In the genomic region with DNA sequence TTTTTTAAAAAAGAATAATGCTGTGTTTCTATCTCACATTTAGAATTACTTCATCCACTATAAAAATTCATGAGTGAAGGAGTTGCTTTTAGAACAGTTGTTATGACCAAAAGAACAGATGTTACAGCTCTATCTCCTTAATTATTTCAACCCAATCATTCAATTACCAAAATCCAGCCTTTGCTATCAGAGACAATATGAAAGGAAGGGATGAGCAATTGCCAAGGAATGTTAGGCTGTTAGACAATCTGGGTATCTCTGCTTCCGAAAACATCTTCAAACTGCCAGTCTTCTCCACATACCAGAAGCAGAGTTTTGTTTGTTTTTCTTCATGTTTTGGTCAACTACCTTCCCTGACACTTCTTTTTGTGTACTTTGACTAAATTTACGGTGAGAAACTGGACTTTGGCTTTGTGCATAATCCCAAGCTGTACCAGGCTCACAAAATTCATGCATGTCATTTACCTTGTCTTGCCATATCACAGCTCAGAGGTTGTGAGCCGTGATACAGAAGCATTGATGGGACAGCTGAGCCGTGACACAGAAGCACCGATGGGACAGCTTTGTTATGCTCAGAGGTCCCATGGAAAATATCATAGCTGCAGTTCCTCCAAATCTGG, we compare ENCODE assay signal across 1 cellular context.
TF ChIP-seq lines count a peak whose summit lies in the region.

No MANE protein-coding gene starts in this region.

TF ChIP-seq in HepG2, 621 proteins besides CTCF, POLR2A, EP300 and RAD21 (continued from another document):
- TF ChIP-seq, protein P1, sequence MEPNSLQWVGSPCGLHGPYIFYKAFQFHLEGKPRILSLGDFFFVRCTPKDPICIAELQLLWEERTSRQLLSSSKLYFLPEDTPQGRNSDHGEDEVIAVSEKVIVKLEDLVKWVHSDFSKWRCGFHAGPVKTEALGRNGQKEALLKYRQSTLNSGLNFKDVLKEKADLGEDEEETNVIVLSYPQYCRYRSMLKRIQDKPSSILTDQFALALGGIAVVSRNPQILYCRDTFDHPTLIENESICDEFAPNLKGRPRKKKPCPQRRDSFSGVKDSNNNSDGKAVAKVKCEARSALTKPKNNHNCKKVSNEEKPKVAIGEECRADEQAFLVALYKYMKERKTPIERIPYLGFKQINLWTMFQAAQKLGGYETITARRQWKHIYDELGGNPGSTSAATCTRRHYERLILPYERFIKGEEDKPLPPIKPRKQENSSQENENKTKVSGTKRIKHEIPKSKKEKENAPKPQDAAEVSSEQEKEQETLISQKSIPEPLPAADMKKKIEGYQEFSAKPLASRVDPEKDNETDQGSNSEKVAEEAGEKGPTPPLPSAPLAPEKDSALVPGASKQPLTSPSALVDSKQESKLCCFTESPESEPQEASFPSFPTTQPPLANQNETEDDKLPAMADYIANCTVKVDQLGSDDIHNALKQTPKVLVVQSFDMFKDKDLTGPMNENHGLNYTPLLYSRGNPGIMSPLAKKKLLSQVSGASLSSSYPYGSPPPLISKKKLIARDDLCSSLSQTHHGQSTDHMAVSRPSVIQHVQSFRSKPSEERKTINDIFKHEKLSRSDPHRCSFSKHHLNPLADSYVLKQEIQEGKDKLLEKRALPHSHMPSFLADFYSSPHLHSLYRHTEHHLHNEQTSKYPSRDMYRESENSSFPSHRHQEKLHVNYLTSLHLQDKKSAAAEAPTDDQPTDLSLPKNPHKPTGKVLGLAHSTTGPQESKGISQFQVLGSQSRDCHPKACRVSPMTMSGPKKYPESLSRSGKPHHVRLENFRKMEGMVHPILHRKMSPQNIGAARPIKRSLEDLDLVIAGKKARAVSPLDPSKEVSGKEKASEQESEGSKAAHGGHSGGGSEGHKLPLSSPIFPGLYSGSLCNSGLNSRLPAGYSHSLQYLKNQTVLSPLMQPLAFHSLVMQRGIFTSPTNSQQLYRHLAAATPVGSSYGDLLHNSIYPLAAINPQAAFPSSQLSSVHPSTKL (CRISPR knock-in tag; IDR thresholded peaks at IDR 0.05): peak; percentile 69
- TF ChIP-seq ARHGAP35 (CRISPR knock-in tag; IDR thresholded peaks at IDR 0.05; ENCODE audit: borderline replicate concordance) (no peak), RARA (CRISPR knock-in tag; IDR thresholded peaks at IDR 0.05) (no peak), ZNF761 (CRISPR knock-in tag; conservative IDR thresholded peaks at IDR 0.05) (no peak), ZNF260 (CRISPR knock-in tag; IDR thresholded peaks at IDR 0.05; ENCODE audit: borderline replicate concordance, low read depth) (no peak), ZNF713 (CRISPR knock-in tag; IDR thresholded peaks at IDR 0.05) (no peak), ZNF607 (CRISPR knock-in tag; IDR thresholded peaks at IDR 0.05; ENCODE audit: borderline replicate concordance) (no peak), FOXA3 (CRISPR knock-in tag; IDR thresholded peaks at IDR 0.05) (peak; percentile 8; the same call in 1 of the 2 replicates), XRCC5 (optimal IDR thresholded peaks at IDR 0.05; ENCODE audit: low read length) (no peak), ZMYM2 (CRISPR knock-in tag; IDR thresholded peaks at IDR 0.05) (no peak), JUN (CRISPR knock-in tag; IDR thresholded peaks at IDR 0.05) (no peak), SMC3 (IDR thresholded peaks at IDR 0.05; ENCODE audit: low read length) (no peak), HNF4G (IDR thresholded peaks at IDR 0.05; ENCODE audit: borderline replicate concordance, low read depth, low read length) (0 out of 2 replicates have a peak, but pooled peaks have one; percentile 15), HNF4G (CRISPR knock-in tag; IDR thresholded peaks at IDR 0.05; ENCODE audit: borderline replicate concordance, low read depth) (no peak), SALL1 (CRISPR knock-in tag; IDR thresholded peaks at IDR 0.05) (0 out of 2 replicates have a peak, but pooled peaks have one; percentile 15), SRY (CRISPR knock-in tag; IDR thresholded peaks at IDR 0.05) (no peak), MED1 (CRISPR knock-in tag; IDR thresholded peaks at IDR 0.05) (0 out of 2 replicates have a peak, but pooled peaks have one; percentile 21), ZNF883 (CRISPR knock-in tag; IDR thresholded peaks at IDR 0.05; ENCODE audit: not compliant biosample characterization) (no peak)
- TF ChIP-seq, protein P2, sequence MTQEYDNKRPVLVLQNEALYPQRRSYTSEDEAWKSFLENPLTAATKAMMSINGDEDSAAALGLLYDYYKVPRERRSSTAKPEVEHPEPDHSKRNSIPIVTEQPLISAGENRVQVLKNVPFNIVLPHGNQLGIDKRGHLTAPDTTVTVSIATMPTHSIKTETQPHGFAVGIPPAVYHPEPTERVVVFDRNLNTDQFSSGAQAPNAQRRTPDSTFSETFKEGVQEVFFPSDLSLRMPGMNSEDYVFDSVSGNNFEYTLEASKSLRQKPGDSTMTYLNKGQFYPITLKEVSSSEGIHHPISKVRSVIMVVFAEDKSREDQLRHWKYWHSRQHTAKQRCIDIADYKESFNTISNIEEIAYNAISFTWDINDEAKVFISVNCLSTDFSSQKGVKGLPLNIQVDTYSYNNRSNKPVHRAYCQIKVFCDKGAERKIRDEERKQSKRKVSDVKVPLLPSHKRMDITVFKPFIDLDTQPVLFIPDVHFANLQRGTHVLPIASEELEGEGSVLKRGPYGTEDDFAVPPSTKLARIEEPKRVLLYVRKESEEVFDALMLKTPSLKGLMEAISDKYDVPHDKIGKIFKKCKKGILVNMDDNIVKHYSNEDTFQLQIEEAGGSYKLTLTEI (CRISPR knock-in tag; conservative IDR thresholded peaks at IDR 0.05): no peak
- TF ChIP-seq, protein P3, sequence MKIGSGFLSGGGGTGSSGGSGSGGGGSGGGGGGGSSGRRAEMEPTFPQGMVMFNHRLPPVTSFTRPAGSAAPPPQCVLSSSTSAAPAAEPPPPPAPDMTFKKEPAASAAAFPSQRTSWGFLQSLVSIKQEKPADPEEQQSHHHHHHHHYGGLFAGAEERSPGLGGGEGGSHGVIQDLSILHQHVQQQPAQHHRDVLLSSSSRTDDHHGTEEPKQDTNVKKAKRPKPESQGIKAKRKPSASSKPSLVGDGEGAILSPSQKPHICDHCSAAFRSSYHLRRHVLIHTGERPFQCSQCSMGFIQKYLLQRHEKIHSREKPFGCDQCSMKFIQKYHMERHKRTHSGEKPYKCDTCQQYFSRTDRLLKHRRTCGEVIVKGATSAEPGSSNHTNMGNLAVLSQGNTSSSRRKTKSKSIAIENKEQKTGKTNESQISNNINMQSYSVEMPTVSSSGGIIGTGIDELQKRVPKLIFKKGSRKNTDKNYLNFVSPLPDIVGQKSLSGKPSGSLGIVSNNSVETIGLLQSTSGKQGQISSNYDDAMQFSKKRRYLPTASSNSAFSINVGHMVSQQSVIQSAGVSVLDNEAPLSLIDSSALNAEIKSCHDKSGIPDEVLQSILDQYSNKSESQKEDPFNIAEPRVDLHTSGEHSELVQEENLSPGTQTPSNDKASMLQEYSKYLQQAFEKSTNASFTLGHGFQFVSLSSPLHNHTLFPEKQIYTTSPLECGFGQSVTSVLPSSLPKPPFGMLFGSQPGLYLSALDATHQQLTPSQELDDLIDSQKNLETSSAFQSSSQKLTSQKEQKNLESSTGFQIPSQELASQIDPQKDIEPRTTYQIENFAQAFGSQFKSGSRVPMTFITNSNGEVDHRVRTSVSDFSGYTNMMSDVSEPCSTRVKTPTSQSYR (CRISPR knock-in tag; IDR thresholded peaks at IDR 0.05; ENCODE audit: borderline replicate concordance): no peak
